In genomic region chr6:30212865-30213653, GRCh38 we compare ENCODE assay signal across 8 cellular contexts. TPM values are rescaled to one million over a fixed set of nuclear protein-coding genes. Genes with fewer than 3 reads are reported as not detected.
A peak's percentile ranks its signal among the peaks of the same experiment; 100 is the strongest.
DNase-seq lines count a peak whose midpoint lies in the region; ATAC-seq lines count a peak whose summit lies in the region.

Gene TRIM26 (minus strand): TSS chr6:30213406. CDS start chr6:30199103, 14,303 bp downstream.

- CTCF ChIA-PET in activated CD4-positive, alpha-beta T cell treated with anti-CD3 and anti-CD28 coated beads, Interleukin-2, amount 10 ng/mL, durations not matched to agents 7 days and 5 days (lab: Charles Lee), result interaction anchor here (0.6 to 1.1 kb wide), 6 partner anchors 10 to 237 kb away, joined by 3 to 4 read pairs (median 3); no protein-coding TSS in a partner anchor

- H3K4me3 Mint-ChIP-seq in activated CD4-positive, alpha-beta T cell treated with anti-CD3 and anti-CD28 coated beads, Interleukin-2, amount 10 ng/mL, durations not matched to agents 7 days and 5 days, result peak within 1 kb of the TSS; percentile 97

- no peaks in the 10 kb centered on the region for H3K27me3 Mint-ChIP-seq in activated CD4-positive, alpha-beta T cell treated with anti-CD3 and anti-CD28 coated beads, Interleukin-2, amount 10 ng/mL, durations not matched to agents 7 days and 5 days

- no peaks in the 10 kb centered on the region for H3K9me3 ChIP-seq in BLaER1

- H3K36me3 Mint-ChIP-seq in activated CD4-positive, alpha-beta T cell treated with anti-CD3 and anti-CD28 coated beads, Interleukin-2, amount 10 ng/mL, durations not matched to agents 7 days and 5 days (ENCODE audit: low read depth), result peaks cover 26% of the 10 kb centered on the region

- no peaks in the 10 kb centered on the region for H3K27me3 ChIP-seq in BLaER1

- peaks cover 47% of the 10 kb centered on the region for H4K20me1 ChIP-seq in BLaER1

- H3K27ac Mint-ChIP-seq in activated CD4-positive, alpha-beta T cell treated with anti-CD3 and anti-CD28 coated beads, Interleukin-2, amount 10 ng/mL, durations not matched to agents 7 days and 5 days, result peak within 1 kb of the TSS; percentile 100

- ATAC-seq in GM19328 (IDR thresholded peaks at IDR 0.05; ENCODE audit: unreplicated experiment), result peak; percentile 76
- peak; percentile 79 for ATAC-seq in HG03520 (IDR thresholded peaks at IDR 0.05; ENCODE audit: unreplicated experiment)
- ATAC-seq in left colon, result peak; percentile 85

- H3K4me2 ChIP-seq in BLaER1, result peak within 1 kb of the TSS; percentile 94

- no peaks in the 10 kb centered on the region for H3K9me3 Mint-ChIP-seq in activated CD4-positive, alpha-beta T cell treated with anti-CD3 and anti-CD28 coated beads, Interleukin-2, amount 10 ng/mL, durations not matched to agents 7 days and 5 days

- POLR2A ChIA-PET in activated CD4-positive, alpha-beta T cell treated with anti-CD3 and anti-CD28 coated beads, Interleukin-2, amount 10 ng/mL, durations not matched to agents 7 days and 5 days (lab: Charles Lee), result interaction anchor here (0.6 to 1.5 kb wide), 5 partner anchors 14 to 699 kb away, joined by 3 to 5 read pairs (median 4); partner anchors contain the start of gene TRIM39

- peak within 1 kb of the TSS; percentile 95 for H3K9ac ChIP-seq in BLaER1

- intact Hi-C loops in left colon (cut with DNase I, micrococcal nuclease), result no loop called here

- H3K27ac ChIP-seq in BLaER1, result peak within 1 kb of the TSS; percentile 87

- peaks cover 73% of the 10 kb centered on the region for H3K4me1 ChIP-seq in BLaER1

- H3K36me3 ChIP-seq in BLaER1, result no peaks in the 10 kb centered on the region

- H3K4me3 ChIP-seq in BLaER1, result peak within 1 kb of the TSS; percentile 88

- peak; percentile 99 for DNase-seq in NCI-H69 (lab: John Stamatoyannopoulos, UW)
- peak; percentile 98 for DNase-seq in activated CD4-positive, alpha-beta T cell treated with anti-CD3 and anti-CD28 coated beads, Interleukin-2, amount 10 ng/mL, durations not matched to agents 7 days and 5 days
- peak; percentile 66 for DNase-seq in cortex of kidney (lab: John Stamatoyannopoulos, UW)
- DNase-seq in left colon, result peak; percentile 97 to 98
- peak; percentile 98 for DNase-seq in stimulated activated CD4-positive, alpha-beta T cell treated with anti-CD3 and anti-CD28 coated beads, Interleukin-1b, Interleukin-23, amount 100 ng/mL, for 48 hours

- peaks cover 51% of the 10 kb centered on the region for H3K4me1 Mint-ChIP-seq in activated CD4-positive, alpha-beta T cell treated with anti-CD3 and anti-CD28 coated beads, Interleukin-2, amount 10 ng/mL, durations not matched to agents 7 days and 5 days

RNA-seq across cellular contexts. Expression of gene TRIM26, which starts in this region (rescaled TPM):
- total RNA-seq in activated CD4-positive, alpha-beta T cell treated with anti-CD3 and anti-CD28 coated beads, Interleukin-2, amount 10 ng/mL, durations not matched to agents 7 days and 5 days, result 10 to 100 TPM; 84.6 to 88.3 TPM
- total RNA-seq in left colon, result 10 to 100 TPM; 47.1 to 48.7 TPM

Comparison
In these comparisons a context has a peak if more than half of its experiments do, and no peak if none do; other contexts are left out.
1. Peak in every context shown above with its lines: DNase-seq, ATAC-seq, H3K4me3 ChIP-seq and H3K27ac ChIP-seq.